ENCODE assay signal across 26 cellular contexts in the genomic region with DNA sequence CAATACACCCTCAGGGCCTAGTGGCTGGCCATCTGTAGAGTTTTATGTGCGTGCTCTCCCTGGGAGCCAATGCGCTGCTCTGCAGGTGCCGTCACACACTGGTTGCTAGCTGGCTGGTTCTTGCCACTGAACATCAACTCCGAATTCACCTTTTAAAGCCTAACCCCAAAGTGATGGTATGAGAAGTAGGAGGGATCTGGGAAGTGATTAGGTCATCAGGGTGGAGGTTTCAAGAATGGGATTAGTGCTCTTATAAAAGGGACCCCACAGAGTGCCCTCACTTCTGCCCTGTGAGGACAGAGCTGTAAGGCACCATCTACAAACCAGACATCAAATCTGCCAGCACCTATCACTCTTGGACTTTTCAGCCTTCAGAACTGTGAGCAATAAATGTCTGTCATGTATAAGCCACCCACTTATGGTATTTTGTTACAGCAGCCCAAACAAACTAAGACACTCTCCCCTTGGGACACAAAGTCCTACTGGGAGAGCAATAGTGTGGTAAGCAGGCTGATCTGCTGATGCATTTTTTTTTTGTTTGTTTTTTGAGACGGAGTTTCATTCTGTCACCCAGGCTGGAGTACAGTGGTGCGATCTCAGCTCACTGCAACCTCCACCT. TPM values are rescaled to one million over a fixed set of nuclear protein-coding genes. Genes with fewer than 3 reads are reported as not detected.
DNase-seq lines count a peak whose midpoint lies in the region; ATAC-seq and TF ChIP-seq lines count a peak whose summit lies in the region.
"Had no signal": no experiment of that assay in that cellular context is flagged by ENCODE, and none has a peak within 500 bp of the region (broad histone marks: within the 10 kb centered on the region; RNA-seq: fewer than 3 reads in every experiment).

No MANE protein-coding gene starts in this region.

- BruUV-seq in A673 (replicated peaks; lab: Mats Ljungman, UMichigan), result no TSS peak

- H3K4me1 ChIP-seq in A673 (ENCODE audit: insufficient read depth, low read length, poor library complexity, severe bottlenecking) (peaks cover 13% of the 10 kb centered on the region), gastroesophageal sphincter (peaks cover 11 to 80% (median 41%) of the 10 kb centered on the region in 3 donors), psoas muscle (peaks cover 84% of the 10 kb centered on the region)

- H3K27ac ChIP-seq in A673 (ENCODE audit: low read depth, low read length, poor library complexity, severe bottlenecking) (no peak overlapping the region), gastroesophageal sphincter (peak overlapping the region in 3 of 4 donors; percentile 91 to 97 (median 94)), psoas muscle (peak overlapping the region; percentile 87)
- H3K27ac ChIP-seq: suprapubic skin, VCaP had no signal

- WGBS in gastroesophageal sphincter (ENCODE audit: low coverage in 1 of 2), 2 donors, result 75 to 94% methylated on average over 1 to 4 of the region's 6 CpGs
- 73 to 89% (median 78%) methylated on average over 6 of the region's 6 CpGs for WGBS in psoas muscle, 3 donors

- POLR2A ChIA-PET in A673 (lab: Charles Lee; ENCODE audit: low non-redundant PET), result no interaction called here

- peak; percentile 8 for DNase-seq in A673 (ENCODE audit: low spot score)
- DNase-seq in NCI-H146 treated with DMSO at 0.1 percent for 48 hours (lab: John Stamatoyannopoulos, UW; ENCODE audit: unreplicated experiment), result peak; percentile 18
- DNase-seq in psoas muscle, result peak in 1 of 2 donors; percentile 23
- no peak for DNase-seq in activated CD4-positive, CD25-positive, alpha-beta regulatory T cell (lab: John Stamatoyannopoulos, UW)
- DNase-seq in medulla oblongata (ENCODE audit: extremely low spot score), result no peak
- no peak for DNase-seq in NCI-H1105 (lab: John Stamatoyannopoulos, UW)
- DNase-seq: activated CD4-positive, alpha-beta T cell treated with anti-CD3 and anti-CD28 coated beads for 48 hours; amniotic stem cell; CD4-positive, alpha-beta T cell; DND-41; hypothalamus; immature natural killer cell; left colon; mesenchymal stem cell; MV-4-11; NCI-H1694; NCI-H446 treated with DMSO at 0.1 percent for 48 hours; nucleus accumbens had no signal

- H3K27me3 ChIP-seq in A673 (replicated peaks; ENCODE audit: insufficient read depth, low read depth, low read length, poor library complexity), result no peaks in the 10 kb centered on the region
- H3K27me3 ChIP-seq in gastroesophageal sphincter, result no peaks in the 10 kb centered on the region
- no peaks in the 10 kb centered on the region for H3K27me3 ChIP-seq in psoas muscle (ENCODE audit: insufficient read depth in 3 of 3, low read length in 2 of 3)

- H3K4me3 ChIP-seq in A673 (ENCODE audit: low read depth, low read length, poor library complexity, severe bottlenecking) (no peak overlapping the region), gastroesophageal sphincter (peak overlapping the region in 1 of 2 donors; percentile 68), psoas muscle (peak overlapping the region; percentile 87)
- H3K4me3 ChIP-seq: HAP-1, suprapubic skin had no signal

- H3K36me3 ChIP-seq in A673 (ENCODE audit: insufficient read depth, low read length, poor library complexity, severe bottlenecking), result no peaks in the 10 kb centered on the region
- peaks cover 0 to 22% of the 10 kb centered on the region in 2 donors for H3K36me3 ChIP-seq in gastroesophageal sphincter
- peaks cover 0 to 4% of the 10 kb centered on the region in 2 donors for H3K36me3 ChIP-seq in psoas muscle (ENCODE audit: insufficient read depth in 1 of 2, low read depth in 1 of 2)

- no peak for TF ChIP-seq EP300 in gastroesophageal sphincter (IDR thresholded peaks at IDR 0.05)

- TF ChIP-seq POLR2A in gastroesophageal sphincter (IDR thresholded peaks at IDR 0.05), result no peak

- ATAC-seq in gastroesophageal sphincter (no peak), psoas muscle (peak in 3 of 4 donors; percentile 30 to 49 (median 47)), GM21381 (IDR thresholded peaks at IDR 0.05; ENCODE audit: unreplicated experiment) (no peak)
- ATAC-seq: left colon; stimulated activated memory B cell treated with anti-CD40 and anti-IgM and Interleukin-4, amounts not matched to agents 10 μg/mL and 1 μg/mL and 100 μg/mL, for 72 hours had no signal

- intact Hi-C loops in A673 (cut with micrococcal nuclease; ENCODE audit: unreplicated experiment) (no loop called here), psoas muscle (cut with DNase I) (no loop called here)

- H3K9me3 ChIP-seq in A673 (ENCODE audit: low read depth, low read length, poor library complexity, severe bottlenecking), result no peaks in the 10 kb centered on the region
- no peaks in the 10 kb centered on the region for H3K9me3 ChIP-seq in gastroesophageal sphincter
- H3K9me3 ChIP-seq in psoas muscle, result no peaks in the 10 kb centered on the region
- H3K9me3 ChIP-seq: HAP-1, suprapubic skin had no signal

- CTCF ChIA-PET in A673 (lab: Charles Lee), result no interaction called here

- no peak for TF ChIP-seq CTCF in A673 (conservative IDR thresholded peaks at IDR 0.05; ENCODE audit: low read depth, low read length)
- TF ChIP-seq CTCF in gastroesophageal sphincter (IDR thresholded peaks at IDR 0.05), result no peak
- TF ChIP-seq CTCF in psoas muscle (IDR thresholded peaks at IDR 0.05), result no peak

RNA-seq across cellular contexts. Expression of a gene that starts 20.3 kb away (rescaled TPM):
- 5.0 and 8.3 TPM in 2 replicates for total RNA-seq in A673 (2021)
- total RNA-seq in gastroesophageal sphincter, result 100 to 1,000 TPM in 2 of 4 donors, 10 to 100 TPM in 2; 99.0 to 307 (median 112) TPM
- 100 to 1,000 TPM in 2 of 4 donors, 10 to 100 TPM in 2; 45.8 to 217 (median 103) TPM for total RNA-seq in psoas muscle
- polyA plus RNA-seq in psoas muscle, result 100 to 1,000 TPM in 2 of 3 donors, 10 to 100 TPM in 1; 39.2 to 187 (median 129) TPM
- total RNA-seq: CD4-positive, alpha-beta T cell; LHCN-M2; pulmonary artery endothelial cell had no signal
- polyA plus RNA-seq: immature natural killer cell had no signal

Comparison
In these comparisons a context has a peak if more than half of its experiments do, and no peak if none do; other contexts are left out.
1. DNase-seq: peak in A673 (single experiment) and NCI-H146 treated with DMSO at 0.1 percent for 48 hours (single experiment); none in activated CD4-positive, CD25-positive, alpha-beta regulatory T cell (0 of 4), medulla oblongata (single experiment) and NCI-H1105 (single experiment).
2. ATAC-seq: peak in psoas muscle (3 of 4); none in gastroesophageal sphincter (single experiment) and GM21381 (single experiment).